20 cellular contexts compared by ENCODE assay signal in genomic region chr9:114166103-114166470, GRCh38. TPM values are rescaled to one million over a fixed set of nuclear protein-coding genes. Genes with fewer than 3 reads are reported as not detected.
DNase-seq lines count a peak whose midpoint lies in the region; ATAC-seq, FAIRE-seq and TF ChIP-seq lines count a peak whose summit lies in the region.
"Had no signal": no experiment of that assay in that cellular context is flagged by ENCODE, and none has a peak within 500 bp of the region (broad histone marks: within the 10 kb centered on the region; RNA-seq: fewer than 3 reads in every experiment).

No MANE protein-coding gene starts in this region.

- H3K9me3 ChIP-seq in HepG2 (ENCODE audit: low read length) (no peaks in the 10 kb centered on the region), right lobe of liver (no peaks in the 10 kb centered on the region), HEK293 (ENCODE audit: control insufficient read depth, insufficient read depth, low read depth, low read length) (no peaks in the 10 kb centered on the region), gastrocnemius medialis (no peaks in the 10 kb centered on the region)
- H3K9me3 ChIP-seq: A549, Caco-2 had no signal

- TF ChIP-seq EP300 in HepG2 (IDR thresholded peaks at IDR 0.05; ENCODE audit: low read depth in 2 of 2, low read length in 2 of 2) (no peak), HepG2 (CRISPR knock-in tag; IDR thresholded peaks at IDR 0.05; ENCODE audit: borderline replicate concordance) (no peak)

- no TSS peak for BruUV-seq in HepG2 (replicated peaks; lab: Mats Ljungman, UMichigan)

- H3K4me1 ChIP-seq in HepG2 (ENCODE audit: insufficient read depth, low read length), result peaks cover 35% of the 10 kb centered on the region
- peaks cover 0 to 36% (median 16%) of the 10 kb centered on the region in 4 donors for H3K4me1 ChIP-seq in right lobe of liver
- H3K4me1 ChIP-seq in HEK293 (ENCODE audit: control insufficient read depth, insufficient read depth, low read length), result no peaks in the 10 kb centered on the region
- peaks cover 31 to 34% of the 10 kb centered on the region in 2 donors for H3K4me1 ChIP-seq in gastrocnemius medialis

- WGBS in HepG2 (ENCODE audit: low lambda C conversion rate), result 95% methylated on average over 1 of the region's 1 CpG
- 88% methylated on average over 1 of the region's 1 CpG for WGBS in right lobe of liver (ENCODE audit: insufficient coverage, low coverage, low lambda C conversion rate, missing lambda C conversion rate)

- DNase-seq in HepG2 (ENCODE audit: low spot score) (no peak), right lobe of liver (no peak), coronary artery (ENCODE audit: low spot score) (no peak), gastrocnemius medialis (no peak), hepatic stellate cell (ENCODE audit: low spot score) (no peak)
- DNase-seq: AML-193; Caco-2; Calu3; CD4-positive, alpha-beta T cell; CD8-positive, alpha-beta T cell; DMS79 treated with DMSO at 0.1 percent for 48 hours; GF-D8 had no signal

- H3K4me2 ChIP-seq in HepG2 (ENCODE audit: low read depth, low read length), result no peak overlapping the region
- H3K4me2 ChIP-seq: A549 had no signal

- in situ Hi-C loops in HepG2 (cut with HindIII; ENCODE audit: extremely low pct_ligation_motif_present, low pct_unique_long_range_greater_than_20kb) (no loop called here), gastrocnemius medialis (cut with MboI; ENCODE audit: low sequenced_read_pairs in 4 of 4) (loop anchor here in 2 of 4 donors (10.0 kb wide), 2 partner anchors 109 to 119 kb away; no protein-coding TSS in a partner anchor)

- intact Hi-C loops in HepG2 (cut with micrococcal nuclease; ENCODE audit: unreplicated experiment) (no loop called here), right lobe of liver (cut with DNase I) (no loop called here), gastrocnemius medialis (cut with DNase I; ENCODE audit: low total_unique reads) (no loop called here)

- peaks cover 28% of the 10 kb centered on the region for H4K20me1 ChIP-seq in HepG2 (ENCODE audit: insufficient read depth, low read length)

- H3K27ac ChIP-seq in HepG2 (ENCODE audit: extremely low read length, insufficient read depth, low read length) (no peak overlapping the region), right lobe of liver (no peak overlapping the region), HEK293 (ENCODE audit: extremely low read depth, low read depth, low read length) (no peak overlapping the region), coronary artery (peak overlapping the region; percentile 34 to 49), gastrocnemius medialis (no peak overlapping the region)
- H3K27ac ChIP-seq: 22Rv1, A549, C4-2B had no signal

- no peak overlapping the region for H3K4me3 ChIP-seq in HepG2 (replicated peaks in 1 of 3; ENCODE audit: insufficient read depth in 1 of 3, low read depth in 2 of 3, low read length in 3 of 3)
- no peak overlapping the region for H3K4me3 ChIP-seq in right lobe of liver
- no peak overlapping the region for H3K4me3 ChIP-seq in HEK293 (ENCODE audit: low read depth, low read length)
- H3K4me3 ChIP-seq in coronary artery, result no peak overlapping the region
- H3K4me3 ChIP-seq in gastrocnemius medialis, result no peak overlapping the region
- H3K4me3 ChIP-seq: A549 had no signal

- TF ChIP-seq POLR2A in HepG2 (IDR thresholded peaks at IDR 0.05; ENCODE audit: insufficient read depth in 1 of 2, low read depth in 2 of 2, low read length in 2 of 2), result no peak
- TF ChIP-seq POLR2A in right lobe of liver (IDR thresholded peaks at IDR 0.05), result no peak
- no peak for TF ChIP-seq POLR2A in gastrocnemius medialis (IDR thresholded peaks at IDR 0.05)

- no peaks in the 10 kb centered on the region for H3K27me3 ChIP-seq in HepG2 (ENCODE audit: control insufficient read depth in 1 of 2, insufficient read depth in 2 of 2, low read length in 2 of 2)
- no peaks in the 10 kb centered on the region for H3K27me3 ChIP-seq in right lobe of liver
- no peaks in the 10 kb centered on the region for H3K27me3 ChIP-seq in gastrocnemius medialis

- H2AFZ ChIP-seq in HepG2 (ENCODE audit: low read length), result no peak overlapping the region

- H3K36me3 ChIP-seq in HepG2 (replicated peaks in 1 of 2; ENCODE audit: control insufficient read depth in 1 of 2, insufficient read depth in 2 of 2, low read length in 2 of 2) (peaks cover 36 to 76% of the 10 kb centered on the region in 2 experiments), right lobe of liver (no peaks in the 10 kb centered on the region), HEK293 (ENCODE audit: control insufficient read depth in 2 of 2, insufficient read depth in 1 of 2, low read length in 2 of 2) (no peaks in the 10 kb centered on the region; a peak in 1 of 3 replicates), gastrocnemius medialis (no peaks in the 10 kb centered on the region)

- CTCF ChIA-PET in HepG2 (lab: Yijun Ruan, JAX; ENCODE audit: low intra/inter-chr PET ratio, low total read pairs) (no interaction called here), HEK293 (lab: Yijun Ruan, JAX) (no interaction called here)

- TF ChIP-seq RAD21 in HepG2 (CRISPR knock-in tag; IDR thresholded peaks at IDR 0.05), result no peak

- POLR2A ChIA-PET in HepG2 (lab: Yijun Ruan, JAX), result no interaction called here
- POLR2A ChIA-PET in HEK293 (lab: Yijun Ruan, JAX), result no interaction called here

- FAIRE-seq in HepG2 (lab: Jason Lieb, UNC), result no peak
- FAIRE-seq: A549, D721Med, G401.6, GM12891 had no signal

- H3K79me2 ChIP-seq in HepG2 (ENCODE audit: insufficient read depth, low read length), result peaks cover 59% of the 10 kb centered on the region

- no peak for ATAC-seq in HepG2
- ATAC-seq in right lobe of liver, result no peak
- ATAC-seq in gastrocnemius medialis, result no peak
- no peak for ATAC-seq in GM18873 (IDR thresholded peaks at IDR 0.05; ENCODE audit: low FRiP score, unreplicated experiment)
- ATAC-seq: A549; CD8-positive, alpha-beta T cell had no signal

- no peak overlapping the region for H3K9ac ChIP-seq in HepG2 (ENCODE audit: insufficient read depth, low read depth, low read length)

- no peak for TF ChIP-seq CTCF in HepG2 (CRISPR knock-in tag; IDR thresholded peaks at IDR 0.05)
- TF ChIP-seq CTCF in right lobe of liver (IDR thresholded peaks at IDR 0.05), result no peak
- no peak for TF ChIP-seq CTCF in HEK293 (tag by site-specific recombination; IDR thresholded peaks at IDR 0.05)
- no peak for TF ChIP-seq CTCF in coronary artery (IDR thresholded peaks at IDR 0.05)
- TF ChIP-seq CTCF in gastrocnemius medialis (IDR thresholded peaks at IDR 0.05 in 4 of 5, conservative IDR thresholded peaks at IDR 0.05 in 1 of 5), result no peak

TF ChIP-seq in HEK293, 187 proteins besides CTCF, POLR2A, EP300 and RAD21:
- TF ChIP-seq ZSCAN16 (tag by site-specific recombination; IDR thresholded peaks at IDR 0.05) (no peak), ZNF366 (tag by site-specific recombination; conservative IDR thresholded peaks at IDR 0.05) (peak; percentile 98), ZBTB17 (tag by site-specific recombination; IDR thresholded peaks at IDR 0.05) (peak; percentile 86)
TF ChIP-seq in HEK293: peak in this region for 2.

RNA-seq across cellular contexts. Expression of gene COL27A1, which starts 10.8 kb away (rescaled TPM):
- total RNA-seq in HepG2 (2016; rRNA removed; fragmentation: Illumina TruSeq; extraction: Trizol) (13.1 and 71.3 TPM in 2 replicates), right lobe of liver (10 to 100 TPM; 11.8 to 51.9 (median 29.3) TPM), gastrocnemius medialis (1 to 10 TPM in 2 of 4 donors, under 1 TPM in 2; 0.42 to 1.4 (median 0.95) TPM)
- 24.4 and 27.4 TPM in 2 replicates for total RNA-seq in HepG2 (2016; cell fraction: cytosol; rRNA removed; fragmentation: Illumina TruSeq; extraction: Trizol; ENCODE audit: low read depth)
- total RNA-seq in HepG2 (2016; cell fraction: insoluble cytoplasmic fraction; rRNA removed; fragmentation: Illumina TruSeq; extraction: Trizol), result 11.3 and 76.4 TPM in 2 replicates
- total RNA-seq in HepG2 (2016; cell fraction: membrane; rRNA removed; fragmentation: Illumina TruSeq; extraction: Trizol), result 17.0 and 18.6 TPM in 2 replicates
- total RNA-seq in HepG2 (2016; cell fraction: nucleus; rRNA removed; fragmentation: Illumina TruSeq; extraction: Trizol), result 127 and 145 TPM in 2 replicates
- 89.1 and 105 TPM in 2 replicates for polyA plus RNA-seq in HepG2 (2011; rRNA removed)
- 8.5 and 16.4 TPM in 2 replicates for polyA plus RNA-seq in HepG2 (2011; cell fraction: cytosol; rRNA removed)
- 1,276 and 1,843 TPM in 2 replicates for polyA plus RNA-seq in HepG2 (2011; cell fraction: nucleus; rRNA removed)
- polyA plus RNA-seq in HepG2 (2012), result 63.8 and 83.6 TPM in 2 replicates
- 2.0 and 2.7 TPM in 2 replicates for polyA plus RNA-seq in HepG2 (2016; cell fraction: cytosol; fragmentation: Illumina TruSeq; extraction: Trizol; ENCODE audit: low read depth)
- polyA plus RNA-seq in HepG2 (2016; cell fraction: insoluble cytoplasmic fraction; fragmentation: Illumina TruSeq; extraction: Trizol; ENCODE audit: low read depth), result 13.5 and 15.6 TPM in 2 replicates
- 4.3 and 4.5 TPM in 2 replicates for polyA plus RNA-seq in HepG2 (2016; cell fraction: membrane; fragmentation: Illumina TruSeq; extraction: Trizol; ENCODE audit: low read depth)
- 665 and 720 TPM in 2 replicates for polyA plus RNA-seq in HepG2 (2016; cell fraction: nucleus; fragmentation: Illumina TruSeq; extraction: Trizol; ENCODE audit: insufficient read depth, low read depth)
- polyA minus RNA-seq in HepG2 (2011; rRNA and poly(A)+ RNA removed; ENCODE audit: low replicate concordance), result 11.6 and 59.4 TPM in 2 replicates
- 5.5 and 10.9 TPM in 2 replicates for polyA minus RNA-seq in HepG2 (2011; cell fraction: cytosol; rRNA and poly(A)+ RNA removed)
- 155 and 169 TPM in 2 replicates for polyA minus RNA-seq in HepG2 (2011; cell fraction: nucleus; rRNA and poly(A)+ RNA removed)

Comparison
In these comparisons a context has a peak if more than half of its experiments do, and no peak if none do; other contexts are left out.
1. H3K27ac ChIP-seq: peak in coronary artery (2 of 2); none in HepG2 (single experiment), right lobe of liver (0 of 3), HEK293 (single experiment) and gastrocnemius medialis (0 of 4).
2. RNA of gene COL27A1, which starts 10.8 kb away (total RNA-seq): 11.3 to 145 TPM in HepG2 and 11.8 to 51.9 TPM in right lobe of liver; 0.42 to 1.4 TPM in gastrocnemius medialis; every median in the first group is over 4 times any median in the second.